ENCODE assay signal across 12 cellular contexts in the genomic region with DNA sequence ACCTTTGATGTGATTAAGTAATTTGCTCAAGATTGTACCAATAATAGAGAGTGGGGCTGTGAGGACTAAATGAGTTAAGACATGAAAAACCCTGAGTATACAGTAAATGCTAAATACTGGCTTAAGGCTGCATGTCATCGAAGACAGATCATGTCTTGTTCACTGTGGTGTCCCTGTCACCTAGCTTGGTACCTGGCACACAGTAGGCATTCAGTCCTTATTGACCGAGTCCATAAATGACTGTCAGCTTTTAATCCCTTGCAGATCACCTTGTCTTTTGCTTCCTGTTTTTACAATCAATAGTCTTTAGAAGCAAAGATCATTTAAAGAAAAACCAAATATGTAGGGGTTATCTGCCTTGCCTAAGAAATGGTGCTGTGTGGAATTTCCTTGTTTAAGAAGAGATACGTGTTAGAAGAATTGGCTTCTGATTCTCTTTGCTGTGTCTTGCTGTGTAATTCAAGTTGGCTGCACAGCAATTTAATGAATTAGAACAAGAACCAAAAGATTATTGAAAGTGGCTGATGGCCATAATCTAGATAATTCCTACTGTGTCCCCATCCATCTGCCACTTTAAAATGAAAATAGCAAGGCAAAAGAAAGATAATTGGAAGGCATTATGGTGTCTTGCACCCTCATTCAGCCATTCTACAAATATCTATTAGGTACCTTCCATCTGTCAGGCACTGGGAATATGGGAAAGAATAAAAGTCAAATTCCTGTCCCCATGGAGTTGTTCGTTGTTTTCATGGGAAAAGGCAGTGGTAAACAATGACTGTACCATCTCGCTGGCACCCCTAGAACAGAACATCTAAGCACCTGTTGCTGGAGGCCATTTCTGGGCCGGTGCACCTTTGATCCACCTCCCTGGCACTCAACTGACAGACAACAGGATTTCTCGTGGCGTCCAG. TPM values are rescaled to one million over a fixed set of nuclear protein-coding genes. Genes with fewer than 3 reads are reported as not detected.
DNase-seq lines count a peak whose midpoint lies in the region; TF ChIP-seq lines count a peak whose summit lies in the region.
"Had no signal": no experiment of that assay in that cellular context is flagged by ENCODE, and none has a peak within 500 bp of the region (broad histone marks: within the 10 kb centered on the region; RNA-seq: fewer than 3 reads in every experiment).

No MANE protein-coding gene starts in this region.

- CTCF ChIA-PET in activated CD4-positive, alpha-beta memory T cell treated with anti-CD3 and anti-CD28 coated beads for 36 hours (lab: Charles Lee) = interaction anchor here (1.1 kb wide), 1 partner anchor 23 kb away, joined by 3 read pairs; no protein-coding TSS in a partner anchor

- no peaks in the 10 kb centered on the region for H3K9me3 Mint-ChIP-seq in activated naive CD4-positive, alpha-beta T cell treated with anti-CD3 and anti-CD28 coated beads, Interleukin-2, amount 50 U/mL, for 24 hours
- H3K9me3 Mint-ChIP-seq in activated CD4-positive, alpha-beta memory T cell treated with anti-CD3 and anti-CD28 coated beads for 36 hours = no peaks in the 10 kb centered on the region

- H3K4me3 Mint-ChIP-seq in activated naive CD4-positive, alpha-beta T cell treated with anti-CD3 and anti-CD28 coated beads, Interleukin-2, amount 50 U/mL, for 24 hours = peak overlapping the region; percentile 59
- no peak overlapping the region for H3K4me3 Mint-ChIP-seq in activated CD4-positive, alpha-beta memory T cell treated with anti-CD3 and anti-CD28 coated beads for 36 hours

- TF ChIP-seq EP300 in stomach (IDR thresholded peaks at IDR 0.05) = no peak

- H4K20me1 ChIP-seq in hepatocyte (ENCODE audit: insufficient read depth, poor library complexity, severe bottlenecking) = no peaks in the 10 kb centered on the region

- H3K4me2 ChIP-seq in hepatocyte = no peak overlapping the region

- TF ChIP-seq CTCF in hepatocyte (IDR thresholded peaks at IDR 0.05; ENCODE audit: poor library complexity) = no peak
- no peak for TF ChIP-seq CTCF in stomach (IDR thresholded peaks at IDR 0.05)

- WGBS in hepatocyte (ENCODE audit: low lambda C conversion rate, missing lambda C conversion rate) = 86% methylated on average over 8 of the region's 8 CpGs
- 54 to 73% (median 64%) methylated on average over 8 of the region's 8 CpGs for WGBS in stomach, 5 donors

- no peaks in the 10 kb centered on the region for H3K36me3 Mint-ChIP-seq in activated naive CD4-positive, alpha-beta T cell treated with anti-CD3 and anti-CD28 coated beads, Interleukin-2, amount 50 U/mL, for 24 hours
- H3K36me3 Mint-ChIP-seq in activated CD4-positive, alpha-beta memory T cell treated with anti-CD3 and anti-CD28 coated beads for 36 hours = peaks cover 6% of the 10 kb centered on the region

- no peak overlapping the region for H3K4me3 ChIP-seq in hepatocyte
- no peak overlapping the region for H3K4me3 ChIP-seq in stomach
- H3K4me3 ChIP-seq: vagina had no signal

- H3K9me2 ChIP-seq in hepatocyte (replicated peaks; ENCODE audit: insufficient read depth) = no peaks in the 10 kb centered on the region

- POLR2A ChIA-PET in activated CD4-positive, alpha-beta memory T cell treated with anti-CD3 and anti-CD28 coated beads for 36 hours (lab: Charles Lee) = interaction anchor here (1.4 to 5.5 kb wide), 3 partner anchors 11 to 90 kb away, joined by 3 to 47 read pairs (median 5); a partner anchor contains a TSS

- H3K27me3 Mint-ChIP-seq in activated naive CD4-positive, alpha-beta T cell treated with anti-CD3 and anti-CD28 coated beads, Interleukin-2, amount 50 U/mL, for 24 hours = no peaks in the 10 kb centered on the region
- H3K27me3 Mint-ChIP-seq in activated CD4-positive, alpha-beta memory T cell treated with anti-CD3 and anti-CD28 coated beads for 36 hours = no peaks in the 10 kb centered on the region

- H3K27ac ChIP-seq in hepatocyte (peak overlapping the region; percentile 62), stomach (peak overlapping the region in 4 of 5 donors; percentile 9 to 59 (median 32))
- H3K27ac ChIP-seq: vagina had no signal

- intact Hi-C loops in activated CD4-positive, alpha-beta memory T cell treated with anti-CD3 and anti-CD28 coated beads for 36 hours (cut with micrococcal nuclease) = loop anchor here (1.0 kb wide), 1 partner anchor 18 kb away; no protein-coding TSS in a partner anchor
- intact Hi-C loops in stomach (cut with DNase I; ENCODE audit: low total_unique reads) = no loop called here

- H2AFZ ChIP-seq in hepatocyte = no peak overlapping the region

- H3K27ac Mint-ChIP-seq in activated naive CD4-positive, alpha-beta T cell treated with anti-CD3 and anti-CD28 coated beads, Interleukin-2, amount 50 U/mL, for 24 hours = peak overlapping the region; percentile 69
- peak overlapping the region; percentile 62 for H3K27ac Mint-ChIP-seq in activated CD4-positive, alpha-beta memory T cell treated with anti-CD3 and anti-CD28 coated beads for 36 hours

- peaks cover 97% of the 10 kb centered on the region for H3K4me1 Mint-ChIP-seq in activated naive CD4-positive, alpha-beta T cell treated with anti-CD3 and anti-CD28 coated beads, Interleukin-2, amount 50 U/mL, for 24 hours
- peaks cover 90% of the 10 kb centered on the region for H3K4me1 Mint-ChIP-seq in activated CD4-positive, alpha-beta memory T cell treated with anti-CD3 and anti-CD28 coated beads for 36 hours (ENCODE audit: low read depth)

- H3K27me3 ChIP-seq in hepatocyte = no peaks in the 10 kb centered on the region
- no peaks in the 10 kb centered on the region for H3K27me3 ChIP-seq in stomach
- H3K27me3 ChIP-seq: vagina had no signal

- no peak for TF ChIP-seq POLR2A in stomach (IDR thresholded peaks at IDR 0.05)

- no peak for DNase-seq in activated naive CD4-positive, alpha-beta T cell (lab: John Stamatoyannopoulos, UW)
- DNase-seq in activated CD4-positive, alpha-beta memory T cell treated with anti-CD3 and anti-CD28 coated beads for 36 hours = no peak
- DNase-seq in hepatocyte (ENCODE audit: low spot score) = no peak
- DNase-seq in stomach = no peak
- no peak for DNase-seq in NCI-H82 (lab: John Stamatoyannopoulos, UW)
- DNase-seq in activated effector memory CD4-positive, alpha-beta T cell treated with anti-CD3 and anti-CD28 coated beads, Interleukin-2, amount 50 U/mL, for 16 hours = no peak
- DNase-seq in stimulated activated CD4-positive, alpha-beta T cell treated with anti-CD3 and anti-CD28 coated beads, Interleukin-4, amount 100 ng/mL, for 24 hours = no peak
- DNase-seq: NCI-H1092, NCI-H226, posterior cingulate gyrus had no signal

- no peaks in the 10 kb centered on the region for H3K36me3 ChIP-seq in hepatocyte (replicated peaks; ENCODE audit: insufficient read depth, low read depth)
- H3K36me3 ChIP-seq in stomach = peaks cover 0 to 12% (median 9%) of the 10 kb centered on the region in 4 donors
- H3K36me3 ChIP-seq: vagina had no signal

- H3K79me2 ChIP-seq in hepatocyte = no peaks in the 10 kb centered on the region

- H3K4me1 ChIP-seq in hepatocyte (ENCODE audit: insufficient read depth) (peaks cover 11% of the 10 kb centered on the region), stomach (peaks cover 11 to 90% (median 43%) of the 10 kb centered on the region in 4 donors)

- H3K9me3 ChIP-seq in hepatocyte (ENCODE audit: low read depth) (no peaks in the 10 kb centered on the region), stomach (no peaks in the 10 kb centered on the region)
- H3K9me3 ChIP-seq: vagina had no signal

RNA-seq across cellular contexts. Expression of a gene that starts 12.4 kb away (rescaled TPM):
- total RNA-seq in activated CD4-positive, alpha-beta memory T cell treated with anti-CD3 and anti-CD28 coated beads for 36 hours = 10 to 100 TPM; 61.0 to 65.0 TPM
- total RNA-seq in hepatocyte (41.2 and 43.6 TPM in 2 replicates), stomach (10 to 100 TPM; 19.8 to 95.9 (median 33.0) TPM)
- polyA plus RNA-seq in hepatocyte (47.6 and 50.2 TPM in 2 replicates), stomach (10 to 100 TPM; 28.7 to 57.1 (median 35.9) TPM)
